15 cellular contexts compared by ENCODE assay signal in genomic region chr3:193827831-193828230, GRCh38.
DNase-seq lines count a peak whose midpoint lies in the region; ATAC-seq and TF ChIP-seq lines count a peak whose summit lies in the region.
"Had no signal": no experiment of that assay in that cellular context is flagged by ENCODE, and none has a peak within 500 bp of the region (broad histone marks: within the 10 kb centered on the region; RNA-seq: fewer than 3 reads in every experiment).

No MANE protein-coding gene starts in this region.

- H3K4me2 ChIP-seq in mesendoderm (ENCODE audit: low read length), result no peak overlapping the region

- no peak overlapping the region for H3K56ac ChIP-seq in mesendoderm (ENCODE audit: low read length)

- H3K27ac ChIP-seq in VCaP (peak overlapping the region; percentile 57), esophagus (ENCODE audit: low read depth in 2 of 2, low read length in 1 of 2) (peak overlapping the region; percentile 58 to 100), vagina (peak overlapping the region; percentile 31), mesendoderm (ENCODE audit: low read depth, low read length) (no peak overlapping the region)
- H3K27ac ChIP-seq in CD4-positive, alpha-beta memory T cell (ENCODE audit: low read depth, low read length), result no peak overlapping the region
- H3K27ac ChIP-seq: SJSA1 had no signal

- peaks cover 59% of the 10 kb centered on the region for H3K4me1 Mint-ChIP-seq in nephron progenitor cell
- H3K4me1 Mint-ChIP-seq in CD4-positive, alpha-beta memory T cell, result no peaks in the 10 kb centered on the region

- no peaks in the 10 kb centered on the region for H3K36me3 Mint-ChIP-seq in nephron progenitor cell (ENCODE audit: low read depth)
- no peaks in the 10 kb centered on the region for H3K36me3 Mint-ChIP-seq in CD4-positive, alpha-beta memory T cell

- no peak overlapping the region for H3K27ac Mint-ChIP-seq in nephron progenitor cell
- H3K27ac Mint-ChIP-seq in CD4-positive, alpha-beta memory T cell, result no peak overlapping the region

- H3K27me3 ChIP-seq in esophagus (ENCODE audit: control insufficient read depth in 1 of 2, insufficient read depth in 2 of 2, low read length in 2 of 2) (no peaks in the 10 kb centered on the region), vagina (no peaks in the 10 kb centered on the region), mesendoderm (ENCODE audit: insufficient read depth, low read length, poor library complexity) (no peaks in the 10 kb centered on the region)
- no peaks in the 10 kb centered on the region for H3K27me3 ChIP-seq in CD4-positive, alpha-beta memory T cell (ENCODE audit: insufficient read depth, low read length)
- H3K27me3 ChIP-seq: SJSA1 had no signal

- H3K4me3 Mint-ChIP-seq in nephron progenitor cell, result peak overlapping the region; percentile 30
- no peak overlapping the region for H3K4me3 Mint-ChIP-seq in CD4-positive, alpha-beta memory T cell

- no peaks in the 10 kb centered on the region for H3K79me2 ChIP-seq in mesendoderm (ENCODE audit: control insufficient read depth, insufficient read depth, low read length)

- DNase-seq in nephron progenitor cell (no peak), vagina (ENCODE audit: extremely low spot score in 2 of 2) (no peak), mesendoderm (no peak)
- DNase-seq in CD4-positive, alpha-beta memory T cell, result no peak
- DNase-seq: ACHN, Caco-2, Kasumi-1, NCI-H1930, NCI-H2171, NCI-H446 had no signal

- H3K4me3 ChIP-seq in esophagus (ENCODE audit: low read depth in 1 of 2, low read length in 2 of 2) (no peak overlapping the region), vagina (no peak overlapping the region), mesendoderm (ENCODE audit: low read length) (no peak overlapping the region)
- H3K4me3 ChIP-seq in CD4-positive, alpha-beta memory T cell (ENCODE audit: low read length in 2 of 2), result no peak overlapping the region
- H3K4me3 ChIP-seq: HAP-1, SJSA1 had no signal

- no peaks in the 10 kb centered on the region for H3K36me3 ChIP-seq in esophagus (ENCODE audit: control insufficient read depth in 2 of 2, insufficient read depth in 2 of 2, low read length in 1 of 2)
- H3K36me3 ChIP-seq in vagina, result no peaks in the 10 kb centered on the region
- H3K36me3 ChIP-seq in mesendoderm (ENCODE audit: control insufficient read depth, insufficient read depth, low read length), result no peaks in the 10 kb centered on the region
- H3K36me3 ChIP-seq in CD4-positive, alpha-beta memory T cell (ENCODE audit: insufficient read depth, low read length), result no peaks in the 10 kb centered on the region
- H3K36me3 ChIP-seq: HAP-1, SJSA1 had no signal

- no peaks in the 10 kb centered on the region for H3K9me3 ChIP-seq in esophagus (ENCODE audit: control insufficient read depth in 2 of 2, insufficient read depth in 1 of 2, low read depth in 1 of 2, low read length in 1 of 2)
- no peaks in the 10 kb centered on the region for H3K9me3 ChIP-seq in vagina
- H3K9me3 ChIP-seq in CD4-positive, alpha-beta memory T cell (ENCODE audit: control insufficient read depth in 1 of 2, low read length in 2 of 2), result no peaks in the 10 kb centered on the region
- H3K9me3 ChIP-seq: Caco-2, HAP-1, SJSA1 had no signal

- peaks cover 7% of the 10 kb centered on the region for H3K27me3 Mint-ChIP-seq in nephron progenitor cell (ENCODE audit: low read depth, poor library complexity)
- peaks cover 4 to 11% of the 10 kb centered on the region in 2 donors for H3K27me3 Mint-ChIP-seq in CD4-positive, alpha-beta memory T cell

- H3K9me3 Mint-ChIP-seq in nephron progenitor cell, result peaks cover 11% of the 10 kb centered on the region
- H3K9me3 Mint-ChIP-seq in CD4-positive, alpha-beta memory T cell, result no peaks in the 10 kb centered on the region

- WGBS in esophagus, 2 donors, result 70 to 80% methylated on average over 2 of the region's 2 CpGs
- WGBS in mesendoderm (ENCODE audit: extremely low coverage, insufficient coverage, low lambda C conversion rate), result no CpG with 5 or more reads among the region's 2 CpGs

- H3K79me1 ChIP-seq in mesendoderm (ENCODE audit: low read length), result no peaks in the 10 kb centered on the region

- H2BK5ac ChIP-seq in mesendoderm (ENCODE audit: low read length), result no peak overlapping the region

- POLR2A ChIA-PET in CD4-positive, alpha-beta memory T cell (lab: Charles Lee; ENCODE audit: partially characterized antibody), result no interaction called here

- no peak for TF ChIP-seq POLR2A in vagina (IDR thresholded peaks at IDR 0.05)

- no peak overlapping the region for H3K4ac ChIP-seq in mesendoderm (ENCODE audit: low read depth, low read length)

- no peak overlapping the region for H3K18ac ChIP-seq in mesendoderm (ENCODE audit: low read length)

- no peak for ATAC-seq in GM18502 (IDR thresholded peaks at IDR 0.05; ENCODE audit: poor library complexity, unreplicated experiment)

- no peak overlapping the region for H3K23ac ChIP-seq in mesendoderm (ENCODE audit: low read length)

- H2BK120ac ChIP-seq in mesendoderm (ENCODE audit: low read depth, low read length), result no peak overlapping the region

- H4K8ac ChIP-seq in mesendoderm (ENCODE audit: low read depth, low read length), result no peak overlapping the region

- H4K5ac ChIP-seq in mesendoderm (ENCODE audit: low read length), result no peak overlapping the region

- intact Hi-C loops in vagina (cut with DNase I), result no loop called here
- intact Hi-C loops in CD4-positive, alpha-beta memory T cell (cut with micrococcal nuclease), result no loop called here

- no peak overlapping the region for H3K9ac ChIP-seq in mesendoderm (ENCODE audit: low read length)

- TF ChIP-seq CTCF in VCaP (conservative IDR thresholded peaks at IDR 0.05) (no peak), nephron progenitor cell (IDR thresholded peaks at IDR 0.05) (no peak), vagina (IDR thresholded peaks at IDR 0.05) (no peak)

- no peak overlapping the region for H2BK15ac ChIP-seq in mesendoderm (replicated peaks; ENCODE audit: low read depth)

- H3K4me1 ChIP-seq in esophagus (ENCODE audit: control insufficient read depth in 2 of 2, insufficient read depth in 2 of 2, low read length in 1 of 2) (peaks cover 3 to 20% of the 10 kb centered on the region in 2 donors), vagina (peaks cover 48% of the 10 kb centered on the region), mesendoderm (ENCODE audit: control insufficient read depth, low read depth, low read length) (peaks cover 2% of the 10 kb centered on the region)
- no peaks in the 10 kb centered on the region for H3K4me1 ChIP-seq in CD4-positive, alpha-beta memory T cell (ENCODE audit: insufficient read depth, low read length)

- CTCF ChIA-PET in CD4-positive, alpha-beta memory T cell (lab: Charles Lee; ENCODE audit: partially characterized antibody), result no interaction called here

- H2AK5ac ChIP-seq in mesendoderm (ENCODE audit: low read length), result no peak overlapping the region

Comparison
In these comparisons a context has a peak if more than half of its experiments do, and no peak if none do; other contexts are left out.
1. H3K27ac ChIP-seq: peak in VCaP (single experiment), esophagus (2 of 2) and vagina (single experiment); none in mesendoderm (single experiment) and CD4-positive, alpha-beta memory T cell (single experiment).